ENCODE assay signal across 1 cellular context in genomic region chr17:39401412-39402278, GRCh38.
A peak's percentile ranks its signal among the peaks of the same experiment; 100 is the strongest.
TF ChIP-seq lines count a peak whose summit lies in the region.

TSS of gene FBXL20 (minus strand) at chr17:39401626. CDS start at chr17:39401402, 224 bp downstream.

TF ChIP-seq in HepG2, 621 proteins besides CTCF, POLR2A, EP300 and RAD21 (continued from another document and continues in another):
- TF ChIP-seq ZBTB40 (IDR thresholded peaks at IDR 0.05), result no peak
- peak; percentile 55; the same call in 1 of the 2 replicates for TF ChIP-seq ZBTB40 (CRISPR knock-in tag; IDR thresholded peaks at IDR 0.05)
- TF ChIP-seq MXI1 (IDR thresholded peaks at IDR 0.05; ENCODE audit: borderline replicate concordance, low read depth, low read length), result peak; percentile 83; the same call in 1 of the 3 replicates
- TF ChIP-seq ZNF891 (CRISPR knock-in tag; IDR thresholded peaks at IDR 0.05), result no peak
- TF ChIP-seq GRHL1 (CRISPR knock-in tag; conservative IDR thresholded peaks at IDR 0.05), result no peak
- TF ChIP-seq RXRB (CRISPR knock-in tag; IDR thresholded peaks at IDR 0.05; ENCODE audit: borderline replicate concordance), result peak; percentile 51; the same call in 1 of the 2 replicates
- TF ChIP-seq BORCS8-MEF2B (CRISPR knock-in tag; IDR thresholded peaks at IDR 0.05), result peak; percentile 45; the same call in 1 of the 2 replicates
- peak; percentile 81; the same call in 1 of the 2 replicates for TF ChIP-seq ZNF574 (CRISPR knock-in tag; IDR thresholded peaks at IDR 0.05)
- no peak for TF ChIP-seq SOX13 (IDR thresholded peaks at IDR 0.05)
- TF ChIP-seq SOX13 (CRISPR knock-in tag; conservative IDR thresholded peaks at IDR 0.05 in 1 of 2, IDR thresholded peaks at IDR 0.05 in 1 of 2), result no peak; a peak in 2 of 4 replicates
- TF ChIP-seq RCOR2 (CRISPR knock-in tag; IDR thresholded peaks at IDR 0.05), result no peak
- no peak for TF ChIP-seq ZNF770 (CRISPR knock-in tag; IDR thresholded peaks at IDR 0.05)
- peak; percentile 81 for TF ChIP-seq HNRNPK (IDR thresholded peaks at IDR 0.05; ENCODE audit: low read depth, low read length, poor library complexity, severe bottlenecking)
- TF ChIP-seq POLR2G (IDR thresholded peaks at IDR 0.05; ENCODE audit: low read depth, low read length), result peak; percentile 82
- TF ChIP-seq ZSCAN25 (CRISPR knock-in tag; IDR thresholded peaks at IDR 0.05), result peak; percentile 46; the same call in 1 of the 2 replicates
- TF ChIP-seq ZNF749 (CRISPR knock-in tag; IDR thresholded peaks at IDR 0.05; ENCODE audit: borderline replicate concordance), result no peak
- no peak for TF ChIP-seq ZFP62 (CRISPR knock-in tag; IDR thresholded peaks at IDR 0.05)
- peak; percentile 30 for TF ChIP-seq ZNF234 (CRISPR knock-in tag; conservative IDR thresholded peaks at IDR 0.05)
- TF ChIP-seq ZBTB38 (CRISPR knock-in tag; IDR thresholded peaks at IDR 0.05), result peak; percentile 47; the same call in 1 of the 2 replicates
- 0 out of 2 replicates have a peak, but pooled peaks have one; percentile 11 for TF ChIP-seq BATF2 (CRISPR knock-in tag; IDR thresholded peaks at IDR 0.05)
- peak; percentile 31; the same call in 1 of the 2 replicates for TF ChIP-seq ZNF451 (CRISPR knock-in tag; IDR thresholded peaks at IDR 0.05)
- 0 out of 2 replicates have a peak, but pooled peaks have one; percentile 30 for TF ChIP-seq TERF1 (CRISPR knock-in tag; IDR thresholded peaks at IDR 0.05)
- TF ChIP-seq FOXC1 (CRISPR knock-in tag; IDR thresholded peaks at IDR 0.05; ENCODE audit: borderline replicate concordance), result peak; percentile 47; the same call in 1 of the 2 replicates
- peak; percentile 71 for TF ChIP-seq YEATS2 (CRISPR knock-in tag; IDR thresholded peaks at IDR 0.05; ENCODE audit: borderline replicate concordance)
- TF ChIP-seq ZNF562 (CRISPR knock-in tag; IDR thresholded peaks at IDR 0.05; ENCODE audit: borderline replicate concordance), result 0 out of 2 replicates have a peak, but pooled peaks have one; percentile 37
- no peak for TF ChIP-seq MBD4 (IDR thresholded peaks at IDR 0.05; ENCODE audit: borderline replicate concordance, low read length)
- TF ChIP-seq FOXP4 (CRISPR knock-in tag; IDR thresholded peaks at IDR 0.05), result peak; percentile 18; the same call in 1 of the 2 replicates
- TF ChIP-seq USF2 (IDR thresholded peaks at IDR 0.05; ENCODE audit: low read depth, low read length), result no peak
- no peak for TF ChIP-seq USF2 (CRISPR knock-in tag; IDR thresholded peaks at IDR 0.05; ENCODE audit: borderline replicate concordance)
- TF ChIP-seq ZKSCAN8 (CRISPR knock-in tag; IDR thresholded peaks at IDR 0.05; ENCODE audit: borderline replicate concordance), result 0 out of 2 replicates have a peak, but pooled peaks have one; percentile 41
